Comparison of ENCODE assay signal across 21 cellular contexts in genomic region chr4:41290486-41290885, GRCh38. TPM values are rescaled to one million over a fixed set of nuclear protein-coding genes. Genes with fewer than 3 reads are reported as not detected.
DNase-seq lines count a peak whose midpoint lies in the region; ATAC-seq, FAIRE-seq and TF ChIP-seq lines count a peak whose summit lies in the region.
"Had no signal": no experiment of that assay in that cellular context is flagged by ENCODE, and none has a peak within 500 bp of the region (broad histone marks: within the 10 kb centered on the region; RNA-seq: fewer than 3 reads in every experiment).

No MANE protein-coding gene starts in this region.

- no peaks in the 10 kb centered on the region for H3F3A ChIP-seq in GM23338 (replicated peaks; ENCODE audit: low read depth)

- no peak overlapping the region for H3K4me3 Mint-ChIP-seq in GM23338
- no peak overlapping the region for H3K4me3 Mint-ChIP-seq in stimulated activated memory B cell treated with anti-CD40 and anti-IgM and Interleukin-4, amounts not matched to agents 10 μg/mL and 1 μg/mL and 100 μg/mL, for 72 hours
- H3K4me3 Mint-ChIP-seq: CD4-positive, CD25-positive, alpha-beta regulatory T cell had no signal

- no peak for TF ChIP-seq POLR2A in endothelial cell of umbilical vein (IDR thresholded peaks at IDR 0.05; ENCODE audit: low read depth, low read length)

- peaks cover 3 to 7% of the 10 kb centered on the region in 2 experiments for H3K27me3 ChIP-seq in endothelial cell of umbilical vein (ENCODE audit: control insufficient read depth in 2 of 2, insufficient read depth in 2 of 2, low read length in 2 of 2)
- no peaks in the 10 kb centered on the region for H3K27me3 ChIP-seq in GM23338 (ENCODE audit: insufficient read depth)
- H3K27me3 ChIP-seq: BE2C, SJCRH30 had no signal

- H3K9me3 ChIP-seq in endothelial cell of umbilical vein (replicated peaks; ENCODE audit: control insufficient read depth, insufficient read depth, low read length) (peaks cover 2% of the 10 kb centered on the region), mucosa of descending colon (peaks cover 9% of the 10 kb centered on the region)

- dilution Hi-C loops in endothelial cell of umbilical vein (cut with MboI; ENCODE audit: extremely low pct_ligation_motif_present, low sequenced_read_pairs) = no loop called here

- H3K36me3 Mint-ChIP-seq in GM23338 (ENCODE audit: low read depth) = peaks cover 36% of the 10 kb centered on the region
- H3K36me3 Mint-ChIP-seq in stimulated activated memory B cell treated with anti-CD40 and anti-IgM and Interleukin-4, amounts not matched to agents 10 μg/mL and 1 μg/mL and 100 μg/mL, for 72 hours = no peaks in the 10 kb centered on the region
- H3K36me3 Mint-ChIP-seq: CD4-positive, CD25-positive, alpha-beta regulatory T cell had no signal

- no peaks in the 10 kb centered on the region for H4K20me1 ChIP-seq in endothelial cell of umbilical vein (replicated peaks; ENCODE audit: control insufficient read depth, extremely low read depth, insufficient read depth, low read length)
- H4K20me1 ChIP-seq in GM23338 (replicated peaks; ENCODE audit: insufficient read depth) = no peaks in the 10 kb centered on the region

- no peak overlapping the region for H3K27ac ChIP-seq in endothelial cell of umbilical vein (ENCODE audit: insufficient read depth, low read depth, low read length)
- no peak overlapping the region for H3K27ac ChIP-seq in GM23338 (ENCODE audit: low read depth)
- H3K27ac ChIP-seq: SJCRH30 had no signal

- TF ChIP-seq CTCF in endothelial cell of umbilical vein (IDR thresholded peaks at IDR 0.05; ENCODE audit: extremely low read depth in 1 of 2, insufficient read depth in 1 of 2, low read depth in 1 of 2, low read length in 2 of 2) = no peak
- TF ChIP-seq CTCF in mucosa of descending colon (IDR thresholded peaks at IDR 0.05) = no peak
- TF ChIP-seq CTCF in GM23338 (conservative IDR thresholded peaks at IDR 0.05; ENCODE audit: low read depth in 2 of 2) = no peak

- FAIRE-seq in endothelial cell of umbilical vein (lab: Jason Lieb, UNC) = no peak
- FAIRE-seq: A204.1, H1 had no signal

- no peaks in the 10 kb centered on the region for H3K4me1 Mint-ChIP-seq in GM23338
- no peaks in the 10 kb centered on the region for H3K4me1 Mint-ChIP-seq in stimulated activated memory B cell treated with anti-CD40 and anti-IgM and Interleukin-4, amounts not matched to agents 10 μg/mL and 1 μg/mL and 100 μg/mL, for 72 hours
- H3K4me1 Mint-ChIP-seq: CD4-positive, CD25-positive, alpha-beta regulatory T cell had no signal

- H3K36me3 ChIP-seq in endothelial cell of umbilical vein (ENCODE audit: control insufficient read depth in 2 of 2, extremely low read depth in 1 of 2, insufficient read depth in 2 of 2, low read length in 2 of 2) (no peaks in the 10 kb centered on the region), mucosa of descending colon (ENCODE audit: low read depth) (no peaks in the 10 kb centered on the region), GM23338 (ENCODE audit: insufficient read depth) (peaks cover 10% of the 10 kb centered on the region)
- H3K36me3 ChIP-seq: BE2C, SJCRH30 had no signal

- ATAC-seq in mucosa of descending colon = peak; percentile 41
- no peak for ATAC-seq in GM23338
- no peak for ATAC-seq in GM19395 (IDR thresholded peaks at IDR 0.05; ENCODE audit: unreplicated experiment)
- ATAC-seq in stimulated activated memory B cell treated with anti-CD40 and anti-IgM and Interleukin-4, amounts not matched to agents 10 μg/mL and 1 μg/mL and 100 μg/mL, for 72 hours = no peak

- peaks cover 2% of the 10 kb centered on the region for H3K4me1 ChIP-seq in endothelial cell of umbilical vein (ENCODE audit: control insufficient read depth, extremely low read depth, insufficient read depth, low read length)
- no peaks in the 10 kb centered on the region for H3K4me1 ChIP-seq in mucosa of descending colon (ENCODE audit: low read depth)
- H3K4me1 ChIP-seq in GM23338 (ENCODE audit: insufficient read depth) = no peaks in the 10 kb centered on the region
- H3K4me1 ChIP-seq: Caco-2 had no signal

- H3K4me3 ChIP-seq in endothelial cell of umbilical vein (replicated peaks in 1 of 3; ENCODE audit: insufficient read depth in 1 of 3, low read depth in 1 of 3, low read length in 3 of 3) (no peak overlapping the region), mucosa of descending colon (no peak overlapping the region), GM23338 (no peak overlapping the region)
- H3K4me3 ChIP-seq: SJCRH30 had no signal

- no peak overlapping the region for H2AFZ ChIP-seq in endothelial cell of umbilical vein (ENCODE audit: low read depth, low read length)
- H2AFZ ChIP-seq in GM23338 = no peak overlapping the region

- H3K27me3 Mint-ChIP-seq in GM23338 (ENCODE audit: insufficient read depth, low read depth, poor library complexity) = no peaks in the 10 kb centered on the region
- H3K27me3 Mint-ChIP-seq in stimulated activated memory B cell treated with anti-CD40 and anti-IgM and Interleukin-4, amounts not matched to agents 10 μg/mL and 1 μg/mL and 100 μg/mL, for 72 hours = no peaks in the 10 kb centered on the region
- H3K27me3 Mint-ChIP-seq: CD4-positive, CD25-positive, alpha-beta regulatory T cell had no signal

- H3K27ac Mint-ChIP-seq in GM23338 = no peak overlapping the region
- H3K27ac Mint-ChIP-seq in stimulated activated memory B cell treated with anti-CD40 and anti-IgM and Interleukin-4, amounts not matched to agents 10 μg/mL and 1 μg/mL and 100 μg/mL, for 72 hours = no peak overlapping the region
- H3K27ac Mint-ChIP-seq: CD4-positive, CD25-positive, alpha-beta regulatory T cell had no signal

- POLR2A ChIA-PET in endothelial cell of umbilical vein (lab: Charles Lee) = no interaction called here

- H3K9me3 Mint-ChIP-seq in GM23338 = peaks cover 57% of the 10 kb centered on the region
- H3K9me3 Mint-ChIP-seq in stimulated activated memory B cell treated with anti-CD40 and anti-IgM and Interleukin-4, amounts not matched to agents 10 μg/mL and 1 μg/mL and 100 μg/mL, for 72 hours = peaks cover 8% of the 10 kb centered on the region

- no TSS peak for BruUV-seq in endothelial cell of umbilical vein (replicated peaks; lab: Mats Ljungman, UMichigan)

- H3K9me2 ChIP-seq in GM23338 (ENCODE audit: insufficient read depth) = no peaks in the 10 kb centered on the region

- intact Hi-C loops in endothelial cell of umbilical vein (cut with micrococcal nuclease) = no loop called here
- intact Hi-C loops in mucosa of descending colon (cut with DNase I, micrococcal nuclease) = no loop called here

- CTCF ChIA-PET in endothelial cell of umbilical vein (lab: Charles Lee) = interaction anchor here (0.8 to 2.1 kb wide), 4 partner anchors 10 to 371 kb away, joined by 3 to 8 read pairs (median 6); no protein-coding TSS in a partner anchor

- no peaks in the 10 kb centered on the region for H3K79me2 ChIP-seq in endothelial cell of umbilical vein (ENCODE audit: control insufficient read depth, insufficient read depth, low read length)
- H3K79me2 ChIP-seq in GM23338 (replicated peaks; ENCODE audit: insufficient read depth) = no peaks in the 10 kb centered on the region

- DNase-seq in Daoy (ENCODE audit: low read depth) = peak; percentile 25
- peak; percentile 12 for DNase-seq in HT1080 (ENCODE audit: low read depth)
- DNase-seq in endothelial cell of umbilical vein (ENCODE audit: low read depth, low spot score) = no peak
- DNase-seq in mucosa of descending colon = no peak
- no peak for DNase-seq in GM23338 (ENCODE audit: low spot score)
- no peak for DNase-seq in NCI-H1417 treated with DMSO at 0.1 percent for 48 hours (lab: John Stamatoyannopoulos, UW)
- DNase-seq: BE2C; Caco-2; CD4-positive, CD25-positive, alpha-beta regulatory T cell; GF-D8; NCI-H1092 treated with DMSO at 0.1 percent for 48 hours; NCI-H2081; NCI-H2171 treated with DMSO at 0.1 percent for 48 hours; NCI-H446; NCI-H526 treated with DMSO at 0.1 percent for 48 hours; RPMI8226; SJCRH30 had no signal

- no peak overlapping the region for H3K9ac ChIP-seq in endothelial cell of umbilical vein (replicated peaks; ENCODE audit: extremely low read depth, insufficient read depth, low read length)

- H3K9me1 ChIP-seq in endothelial cell of umbilical vein (replicated peaks; ENCODE audit: control insufficient read depth, extremely low read depth, insufficient read depth, low read length) = no peaks in the 10 kb centered on the region

- H3K4me2 ChIP-seq in endothelial cell of umbilical vein (ENCODE audit: insufficient read depth, low read length) (peak overlapping the region; percentile 17), GM23338 (no peak overlapping the region)

TF ChIP-seq in endothelial cell of umbilical vein, 7 proteins besides CTCF, POLR2A, EP300 and RAD21:
- TF ChIP-seq EZH2 (IDR thresholded peaks at IDR 0.05; ENCODE audit: borderline replicate concordance, low read depth, low read length, severe bottlenecking) (no peak), MYC (IDR thresholded peaks at IDR 0.05; ENCODE audit: low read depth, low read length) (no peak), GATA2 (IDR thresholded peaks at IDR 0.05; ENCODE audit: insufficient read depth, insufficient read length, low read depth, low read length) (no peak), POLR2AphosphoS5 (IDR thresholded peaks at IDR 0.05; ENCODE audit: insufficient read depth, low read depth, low read length) (no peak)

RNA-seq across cellular contexts. Expression of gene UCHL1, which starts 33.8 kb away (rescaled TPM):
- total RNA-seq in Daoy (2014; rRNA removed; shearing (Covaris generic)) = 1,753 and 1,896 TPM in 2 replicates
- not detected in 2 replicates for total RNA-seq in HT1080 (2014; rRNA removed; shearing (Covaris generic))
- polyA plus RNA-seq in HT1080 (2015; cell fraction: cytosol; rRNA removed) = 0.24 TPM in 1 of 2 replicates, not detected in the other
- not detected in 2 replicates for polyA plus RNA-seq in HT1080 (2015; cell fraction: nucleus; rRNA removed)
- total RNA-seq in endothelial cell of umbilical vein (328 and 501 TPM in 2 replicates), mucosa of descending colon (10 to 100 TPM in 2 of 3 donors, 1 to 10 TPM in 1; 4.1 to 76.0 (median 11.1) TPM)
- polyA plus RNA-seq in endothelial cell of umbilical vein (915 and 1,128 TPM in 2 replicates), GM23338 (2016; fragmentation: Nextera tagmentation; extraction: Ambion mirVana) (926 and 998 TPM in 2 replicates)
- 796 and 883 TPM in 2 replicates for polyA plus RNA-seq in endothelial cell of umbilical vein (2011; cell fraction: cytosol; rRNA removed)
- 1,314 and 1,532 TPM in 2 replicates for polyA plus RNA-seq in endothelial cell of umbilical vein (2011; cell fraction: nucleus; rRNA removed)
- polyA plus RNA-seq in endothelial cell of umbilical vein (2012) = 549 and 657 TPM in 2 replicates
- polyA minus RNA-seq in endothelial cell of umbilical vein = 243 and 281 TPM in 2 replicates
- not detected for polyA minus RNA-seq in endothelial cell of umbilical vein (2011; cell fraction: cytosol; rRNA and poly(A)+ RNA removed)
- 91.5 and 114 TPM in 2 replicates for polyA minus RNA-seq in endothelial cell of umbilical vein (2011; cell fraction: nucleus; rRNA and poly(A)+ RNA removed)
- total RNA-seq in GM23338 (2014; rRNA removed; shearing (Covaris generic)) = 1,758 and 1,823 TPM in 2 replicates
- total RNA-seq: CD4-positive, CD25-positive, alpha-beta regulatory T cell had no signal
- polyA plus RNA-seq: CD4-positive, CD25-positive, alpha-beta regulatory T cell had no signal

Comparison
In these comparisons a context has a peak if more than half of its experiments do, and no peak if none do; other contexts are left out.
1. DNase-seq: peak in Daoy (single experiment) and HT1080 (single experiment); none in endothelial cell of umbilical vein (single experiment), mucosa of descending colon (0 of 3), GM23338 (single experiment) and NCI-H1417 treated with DMSO at 0.1 percent for 48 hours (single experiment).